ENCODE assay signal across 26 cellular contexts in genomic region chr1:240496356-240496755, GRCh38.
DNase-seq lines count a peak whose midpoint lies in the region; ATAC-seq, FAIRE-seq and TF ChIP-seq lines count a peak whose summit lies in the region.
"Had no signal": no experiment of that assay in that cellular context is flagged by ENCODE, and none has a peak within 500 bp of the region (broad histone marks: within the 10 kb centered on the region; RNA-seq: fewer than 3 reads in every experiment).

No MANE protein-coding gene starts in this region.

- peak overlapping the region; percentile 78 for H4K8ac ChIP-seq in trophoblast cell (ENCODE audit: low read depth, low read length)

- H3K18ac ChIP-seq in trophoblast cell (ENCODE audit: low read length): peak overlapping the region; percentile 74

- no peaks in the 10 kb centered on the region for H4K20me1 ChIP-seq in astrocyte (ENCODE audit: insufficient read depth, low read length)
- H4K20me1 ChIP-seq: BLaER1 had no signal

- peak overlapping the region; percentile 88 for H2BK5ac ChIP-seq in trophoblast cell (ENCODE audit: low read depth, low read length, poor library complexity)

- H3K36me3 ChIP-seq in SJSA1: no peaks in the 10 kb centered on the region; the same call in 1 of the 2 replicates
- no peaks in the 10 kb centered on the region for H3K36me3 ChIP-seq in astrocyte (ENCODE audit: insufficient read depth, low read length)
- H3K36me3 ChIP-seq in endodermal cell (ENCODE audit: control insufficient read depth, insufficient read depth, low read length): peaks cover 32% of the 10 kb centered on the region
- H3K36me3 ChIP-seq in trophoblast cell (ENCODE audit: control insufficient read depth in 1 of 2, insufficient read depth in 2 of 2, low read length in 2 of 2): peaks cover 3 to 5% of the 10 kb centered on the region in 2 experiments
- H3K36me3 ChIP-seq: BE2C had no signal

- H3K27ac Mint-ChIP-seq in astrocyte (ENCODE audit: unreplicated experiment): peak overlapping the region; percentile 10
- peak overlapping the region; percentile 8 for H3K27ac Mint-ChIP-seq in endodermal cell
- no peak overlapping the region for H3K27ac Mint-ChIP-seq in natural killer cell treated with Interleukin-12 subunit alpha and Interleukin-12 subunit beta and Interleukin-15 and Interleukin-18, amount 100 ng/mL, for 72 hours
- H3K27ac Mint-ChIP-seq: CD4-positive, alpha-beta memory T cell; CD4-positive, CD25-positive, alpha-beta regulatory T cell; CD8-positive, alpha-beta memory T cell had no signal

- H3K36me3 Mint-ChIP-seq in astrocyte (ENCODE audit: low read depth, unreplicated experiment): no peaks in the 10 kb centered on the region
- H3K36me3 Mint-ChIP-seq in endodermal cell (ENCODE audit: low read depth): peaks cover 12% of the 10 kb centered on the region
- peaks cover 5% of the 10 kb centered on the region for H3K36me3 Mint-ChIP-seq in natural killer cell treated with Interleukin-12 subunit alpha and Interleukin-12 subunit beta and Interleukin-15 and Interleukin-18, amount 100 ng/mL, for 72 hours
- H3K36me3 Mint-ChIP-seq: CD14-positive monocyte; CD4-positive, alpha-beta memory T cell; CD4-positive, CD25-positive, alpha-beta regulatory T cell; CD8-positive, alpha-beta memory T cell had no signal

- H3K4me1 ChIP-seq in SJSA1 (replicated peaks): peaks cover 32% of the 10 kb centered on the region
- H3K4me1 ChIP-seq in astrocyte (ENCODE audit: insufficient read depth, low read length): peaks cover 24% of the 10 kb centered on the region
- H3K4me1 ChIP-seq in endodermal cell (ENCODE audit: control insufficient read depth, insufficient read depth, low read length): no peaks in the 10 kb centered on the region
- peaks cover 16 to 39% of the 10 kb centered on the region in 2 experiments for H3K4me1 ChIP-seq in trophoblast cell (ENCODE audit: control insufficient read depth in 1 of 2, insufficient read depth in 2 of 2, low read length in 2 of 2)

- no peak overlapping the region for H4K12ac ChIP-seq in trophoblast cell (ENCODE audit: low read depth, low read length)

- WGBS in endodermal cell (ENCODE audit: insufficient coverage in 1 of 2, insufficient read length in 1 of 2), 2 experiments: 95 to 98% methylated on average over 4 to 7 of the region's 7 CpGs
- WGBS in trophoblast cell (ENCODE audit: extremely low coverage, insufficient coverage, insufficient read length): no CpG with 5 or more reads among the region's 7 CpGs

- no peak overlapping the region for H3K9ac ChIP-seq in astrocyte (ENCODE audit: low read length)
- H3K9ac ChIP-seq in endodermal cell (ENCODE audit: extremely low read depth, low read length, poor library complexity, severe bottlenecking): no peak overlapping the region
- no peak overlapping the region for H3K9ac ChIP-seq in trophoblast cell (ENCODE audit: low read length)
- H3K9ac ChIP-seq: BLaER1 had no signal

- peak overlapping the region; percentile 87 for H2BK12ac ChIP-seq in trophoblast cell (ENCODE audit: low read length)

- H3K27me3 Mint-ChIP-seq in astrocyte (ENCODE audit: low read depth, unreplicated experiment): no peaks in the 10 kb centered on the region
- no peaks in the 10 kb centered on the region for H3K27me3 Mint-ChIP-seq in endodermal cell (ENCODE audit: insufficient read depth)
- peaks cover 8% of the 10 kb centered on the region in 2 donors for H3K27me3 Mint-ChIP-seq in natural killer cell treated with Interleukin-12 subunit alpha and Interleukin-12 subunit beta and Interleukin-15 and Interleukin-18, amount 100 ng/mL, for 72 hours
- H3K27me3 Mint-ChIP-seq: CD4-positive, CD25-positive, alpha-beta regulatory T cell; CD8-positive, alpha-beta memory T cell had no signal

- H2AFZ ChIP-seq in astrocyte (ENCODE audit: low read depth, low read length) (no peak overlapping the region), trophoblast cell (ENCODE audit: insufficient read depth, low read length, poor library complexity) (no peak overlapping the region)

- H2AK5ac ChIP-seq in trophoblast cell (ENCODE audit: low read length): peak overlapping the region; percentile 95

- peaks cover 31% of the 10 kb centered on the region for H3K79me1 ChIP-seq in trophoblast cell (ENCODE audit: low read length)

- H3K4me2 ChIP-seq in astrocyte (ENCODE audit: low read length) (no peak overlapping the region), trophoblast cell (ENCODE audit: low read length) (no peak overlapping the region)
- H3K4me2 ChIP-seq: BLaER1 had no signal

- peak overlapping the region; percentile 69 for H4K91ac ChIP-seq in trophoblast cell (ENCODE audit: low read depth, low read length)

- no peaks in the 10 kb centered on the region for H3K27me3 ChIP-seq in SJSA1 (replicated peaks)
- H3K27me3 ChIP-seq in astrocyte (ENCODE audit: insufficient read depth, low read length): no peaks in the 10 kb centered on the region
- H3K27me3 ChIP-seq in endodermal cell (ENCODE audit: control insufficient read depth, insufficient read depth, low read length, poor library complexity, severe bottlenecking): no peaks in the 10 kb centered on the region
- no peaks in the 10 kb centered on the region for H3K27me3 ChIP-seq in trophoblast cell (ENCODE audit: insufficient read depth, low read length)
- H3K27me3 ChIP-seq: BE2C, BLaER1 had no signal

- FAIRE-seq in astrocyte (lab: Jason Lieb, UNC): no peak
- FAIRE-seq: A204.1, D721Med, G401.6, GM12891, GM19239 had no signal

- H3K23ac ChIP-seq in trophoblast cell (ENCODE audit: low read length): no peak overlapping the region

- peak overlapping the region; percentile 80 for H2BK120ac ChIP-seq in trophoblast cell (ENCODE audit: insufficient read depth, low read length, poor library complexity)

- H3K9me3 Mint-ChIP-seq in astrocyte (ENCODE audit: unreplicated experiment): no peaks in the 10 kb centered on the region
- H3K9me3 Mint-ChIP-seq in endodermal cell: no peaks in the 10 kb centered on the region
- no peaks in the 10 kb centered on the region for H3K9me3 Mint-ChIP-seq in natural killer cell treated with Interleukin-12 subunit alpha and Interleukin-12 subunit beta and Interleukin-15 and Interleukin-18, amount 100 ng/mL, for 72 hours

- DNase-seq in SJSA1 (ENCODE audit: low read depth in 1 of 2, low spot score in 2 of 2) (no peak), astrocyte (ENCODE audit: low read depth) (no peak), endodermal cell (no peak), trophoblast cell (peak; percentile 64 to 86), NCI-H2227 treated with DMSO at 0.1 percent for 48 hours (lab: John Stamatoyannopoulos, UW) (no peak)
- DNase-seq in natural killer cell treated with Interleukin-12 subunit alpha and Interleukin-12 subunit beta and Interleukin-15 and Interleukin-18, amount 100 ng/mL, for 72 hours (ENCODE audit: low spot score): no peak
- DNase-seq in stimulated activated naive CD4-positive, alpha-beta T cell (lab: John Stamatoyannopoulos, UW): no peak
- DNase-seq: 8988T; ACHN; BE2C; C1 segment of cervical spinal cord; Caco-2; Calu3; CD4-positive, alpha-beta memory T cell; CD4-positive, CD25-positive, alpha-beta regulatory T cell; CD8-positive, alpha-beta memory T cell; DMS79 treated with DMSO at 0.1 percent for 48 hours; GF-D8 had no signal

- H3K4me1 Mint-ChIP-seq in astrocyte (ENCODE audit: low read depth, unreplicated experiment) (peaks cover 22% of the 10 kb centered on the region), endodermal cell (peaks cover 10% of the 10 kb centered on the region)
- peaks cover 0 to 15% of the 10 kb centered on the region in 2 donors for H3K4me1 Mint-ChIP-seq in natural killer cell treated with Interleukin-12 subunit alpha and Interleukin-12 subunit beta and Interleukin-15 and Interleukin-18, amount 100 ng/mL, for 72 hours (ENCODE audit: low read depth in 2 of 2)
- H3K4me1 Mint-ChIP-seq: CD14-positive monocyte; CD4-positive, CD25-positive, alpha-beta regulatory T cell; CD8-positive, alpha-beta memory T cell had no signal

- no peak overlapping the region for H3K4me3 Mint-ChIP-seq in astrocyte (ENCODE audit: unreplicated experiment)
- H3K4me3 Mint-ChIP-seq in endodermal cell: no peak overlapping the region
- no peak overlapping the region for H3K4me3 Mint-ChIP-seq in natural killer cell treated with Interleukin-12 subunit alpha and Interleukin-12 subunit beta and Interleukin-15 and Interleukin-18, amount 100 ng/mL, for 72 hours
- H3K4me3 Mint-ChIP-seq: CD14-positive monocyte; CD4-positive, alpha-beta memory T cell; CD8-positive, alpha-beta memory T cell had no signal

- H3K9me3 ChIP-seq in SJSA1 (replicated peaks) (peaks cover 6% of the 10 kb centered on the region), astrocyte (ENCODE audit: insufficient read depth, low read depth, low read length) (no peaks in the 10 kb centered on the region), endodermal cell (ENCODE audit: control insufficient read depth, low read length) (peaks cover 6% of the 10 kb centered on the region), trophoblast cell (ENCODE audit: insufficient read depth, low read depth, low read length) (no peaks in the 10 kb centered on the region)
- H3K9me3 ChIP-seq: BE2C, Caco-2 had no signal

- H3K27ac ChIP-seq in SJSA1 (peak overlapping the region; percentile 62), astrocyte (ENCODE audit: low read depth, low read length) (no peak overlapping the region), endodermal cell (ENCODE audit: low read depth, low read length) (no peak overlapping the region), trophoblast cell (ENCODE audit: low read depth, low read length) (peak overlapping the region; percentile 45)
- H3K27ac ChIP-seq: BLaER1 had no signal

- H3K14ac ChIP-seq in trophoblast cell (ENCODE audit: low read length): peak overlapping the region; percentile 89

- no peak overlapping the region for H3K4me3 ChIP-seq in SJSA1
- H3K4me3 ChIP-seq in astrocyte (ENCODE audit: insufficient read depth, low read depth, low read length): no peak overlapping the region
- no peak overlapping the region for H3K4me3 ChIP-seq in endodermal cell (ENCODE audit: low read length)
- no peak overlapping the region for H3K4me3 ChIP-seq in trophoblast cell (ENCODE audit: low read depth, low read length)
- H3K4me3 ChIP-seq: BLaER1 had no signal

- no peaks in the 10 kb centered on the region for H3K79me2 ChIP-seq in astrocyte (ENCODE audit: insufficient read depth, low read length)
- H3K79me2 ChIP-seq in trophoblast cell (ENCODE audit: control insufficient read depth, insufficient read depth, low read length, poor library complexity): peaks cover 5% of the 10 kb centered on the region

- ATAC-seq in GM21737 (IDR thresholded peaks at IDR 0.05; ENCODE audit: unreplicated experiment): no peak
- ATAC-seq in natural killer cell treated with Interleukin-12 subunit alpha and Interleukin-12 subunit beta and Interleukin-15 and Interleukin-18, amount 100 ng/mL, for 72 hours: no peak

- TF ChIP-seq CTCF in astrocyte (IDR thresholded peaks at IDR 0.05; ENCODE audit: insufficient read depth, low read depth, low read length) (no peak), endodermal cell (conservative IDR thresholded peaks at IDR 0.05) (no peak)

- H3K4ac ChIP-seq in trophoblast cell (ENCODE audit: low read depth, low read length): peak overlapping the region; percentile 11

Comparison
In these comparisons a context has a peak if more than half of its experiments do, and no peak if none do; other contexts are left out.
1. DNase-seq: peak in trophoblast cell (2 of 2); none in SJSA1 (0 of 2), astrocyte (single experiment), endodermal cell (single experiment), NCI-H2227 treated with DMSO at 0.1 percent for 48 hours (single experiment), natural killer cell treated with Interleukin-12 subunit alpha and Interleukin-12 subunit beta and Interleukin-15 and Interleukin-18, amount 100 ng/mL, for 72 hours (single experiment) and stimulated activated naive CD4-positive, alpha-beta T cell (0 of 6).
2. H3K27ac ChIP-seq: peak in SJSA1 (single experiment) and trophoblast cell (single experiment); none in astrocyte (single experiment) and endodermal cell (single experiment).
3. H3K27ac Mint-ChIP-seq: peak in astrocyte (single experiment) and endodermal cell (single experiment); none in natural killer cell treated with Interleukin-12 subunit alpha and Interleukin-12 subunit beta and Interleukin-15 and Interleukin-18, amount 100 ng/mL, for 72 hours (0 of 2).